Comparison of ENCODE assay signal across 9 cellular contexts in genomic region chr5:4862500-4862899, GRCh38.
A peak's percentile ranks its signal among the peaks of the same experiment; 100 is the strongest.
DNase-seq lines count a peak whose midpoint lies in the region; ATAC-seq, FAIRE-seq and TF ChIP-seq lines count a peak whose summit lies in the region.
"Had no signal": no experiment of that assay in that cellular context is flagged by ENCODE, and none has a peak within 500 bp of the region (broad histone marks: within the 10 kb centered on the region; RNA-seq: fewer than 3 reads in every experiment).

No MANE protein-coding gene starts in this region.

- H3K9me2 ChIP-seq in neural cell (ENCODE audit: insufficient read depth, low read length) = no peaks in the 10 kb centered on the region

- H2AFZ ChIP-seq in neural cell (ENCODE audit: low read depth, low read length) = no peak overlapping the region

- peak; percentile 95 for TF ChIP-seq RAD21 in neural cell (conservative IDR thresholded peaks at IDR 0.05)

- H3K36me3 ChIP-seq in neural cell (ENCODE audit: insufficient read depth, low read length) = no peaks in the 10 kb centered on the region

- H3K4me1 Mint-ChIP-seq in chondrocyte (ENCODE audit: low read depth) = peaks cover 4% of the 10 kb centered on the region
- H3K4me1 Mint-ChIP-seq: stimulated activated naive B cell treated with anti-CD40 and anti-IgM and Interleukin-4, amounts not matched to agents 10 μg/mL and 1 μg/mL and 100 μg/mL, for 72 hours had no signal

- no peak overlapping the region for H3K9ac ChIP-seq in neural cell (ENCODE audit: low read length)

- no peak overlapping the region for H3K4me2 ChIP-seq in neural cell (ENCODE audit: low read length)

- no peaks in the 10 kb centered on the region for H3K79me2 ChIP-seq in neural cell (replicated peaks; ENCODE audit: insufficient read depth, low read length)

- DNase-seq in NCI-H69 (lab: John Stamatoyannopoulos, UW) (peak; percentile 23), chondrocyte (ENCODE audit: low spot score) (no peak), C1 segment of cervical spinal cord (lab: John Stamatoyannopoulos, UW) (no peak), posterior cingulate gyrus (no peak), D341Med (ENCODE audit: low spot score) (no peak)
- DNase-seq: stimulated activated naive B cell treated with anti-CD40 and anti-IgM and Interleukin-4, amounts not matched to agents 10 μg/mL and 1 μg/mL and 100 μg/mL, for 72 hours had no signal

- H4K20me1 ChIP-seq in neural cell (ENCODE audit: insufficient read depth) = no peaks in the 10 kb centered on the region

- H3K27me3 Mint-ChIP-seq in chondrocyte (ENCODE audit: low read depth) = peaks cover 2% of the 10 kb centered on the region

- FAIRE-seq in A204.1 (lab: Jason Lieb, UNC) = peak; percentile 98

- H3K4me3 Mint-ChIP-seq in chondrocyte (ENCODE audit: unreplicated experiment) = no peak overlapping the region
- H3K4me3 Mint-ChIP-seq: stimulated activated naive B cell treated with anti-CD40 and anti-IgM and Interleukin-4, amounts not matched to agents 10 μg/mL and 1 μg/mL and 100 μg/mL, for 72 hours had no signal

- H3K9me3 Mint-ChIP-seq in chondrocyte (ENCODE audit: low read depth) = no peaks in the 10 kb centered on the region

- no peak overlapping the region for H3K4me3 ChIP-seq in neural cell (ENCODE audit: low read length)

- H3K27ac Mint-ChIP-seq in chondrocyte (ENCODE audit: unreplicated experiment) = no peak overlapping the region
- H3K27ac Mint-ChIP-seq: stimulated activated naive B cell treated with anti-CD40 and anti-IgM and Interleukin-4, amounts not matched to agents 10 μg/mL and 1 μg/mL and 100 μg/mL, for 72 hours had no signal

- intact Hi-C loops in posterior cingulate gyrus (cut with DNase I) = no loop called here

- peak; percentile 43 for ATAC-seq in GM18868 (IDR thresholded peaks at IDR 0.05; ENCODE audit: unreplicated experiment)

- no peaks in the 10 kb centered on the region for H3F3A ChIP-seq in neural cell (ENCODE audit: insufficient read depth, low read length, poor library complexity, severe bottlenecking)

- H3K36me3 Mint-ChIP-seq in chondrocyte (ENCODE audit: low read depth) = no peaks in the 10 kb centered on the region
- H3K36me3 Mint-ChIP-seq: stimulated activated naive B cell treated with anti-CD40 and anti-IgM and Interleukin-4, amounts not matched to agents 10 μg/mL and 1 μg/mL and 100 μg/mL, for 72 hours had no signal

- no peaks in the 10 kb centered on the region for H3K27me3 ChIP-seq in neural cell (ENCODE audit: insufficient read depth, low read depth, low read length)

- no peak overlapping the region for H3K27ac ChIP-seq in neural cell (ENCODE audit: low read length)

- TF ChIP-seq CTCF in chondrocyte (IDR thresholded peaks at IDR 0.05) (peak; percentile 96), neural cell (IDR thresholded peaks at IDR 0.05; ENCODE audit: poor library complexity, severe bottlenecking) (peak; percentile 91)

- H3K9me3 ChIP-seq in neural cell (ENCODE audit: low read length) = peaks cover 3% of the 10 kb centered on the region

- TF ChIP-seq EP300 in neural cell (conservative IDR thresholded peaks at IDR 0.05; ENCODE audit: poor library complexity, severe bottlenecking) = no peak

TF ChIP-seq in neural cell, 6 proteins besides CTCF, POLR2A, EP300 and RAD21:
- peak; percentile 91 for TF ChIP-seq SMC3 (conservative IDR thresholded peaks at IDR 0.05; ENCODE audit: poor library complexity)
- TF ChIP-seq TAF1 (IDR thresholded peaks at IDR 0.05; ENCODE audit: low read depth) = no peak
- TF ChIP-seq REST (IDR thresholded peaks at IDR 0.05; ENCODE audit: borderline replicate concordance) = no peak
- no peak for TF ChIP-seq EZH2 (IDR thresholded peaks at IDR 0.05; ENCODE audit: borderline replicate concordance, insufficient read depth, low read length, poor library complexity, severe bottlenecking)
